9 cellular contexts compared by ENCODE assay signal in genomic region chr10:103758294-103758681, GRCh38.
A peak's percentile ranks its signal among the peaks of the same experiment; 100 is the strongest.
DNase-seq lines count a peak whose midpoint lies in the region; ATAC-seq, FAIRE-seq and TF ChIP-seq lines count a peak whose summit lies in the region.
"Had no signal": no experiment of that assay in that cellular context is flagged by ENCODE, and none has a peak within 500 bp of the region (broad histone marks: within the 10 kb centered on the region; RNA-seq: fewer than 3 reads in every experiment).

No MANE protein-coding gene starts in this region.

- no peak for TF ChIP-seq POLR2A in adrenal gland (IDR thresholded peaks at IDR 0.05)

- DNase-seq in activated T-cell treated with anti-CD3 and anti-CD28 coated beads, Interleukin-2, amount 50 U/mL, for 72 hours = no peak
- DNase-seq in activated T-cell treated with anti-CD3 and anti-CD28 coated beads, Interleukin-2, amount 50 U/mL, for 48 hours = no peak
- DNase-seq in adrenal gland (no peak), kidney (no peak), type B pancreatic cell (ENCODE audit: extremely low spot score, unreplicated experiment) (no peak), GF-D8 (lab: John Stamatoyannopoulos, UW) (no peak), NCI-H1930 (lab: John Stamatoyannopoulos, UW) (no peak), small intestine (no peak)
- DNase-seq: H7 had no signal

- no peaks in the 10 kb centered on the region for H3K36me3 Mint-ChIP-seq in activated T-cell treated with anti-CD3 and anti-CD28 coated beads, Interleukin-2, amount 50 U/mL, for 72 hours (ENCODE audit: insufficient read depth in 2 of 2)
- no peaks in the 10 kb centered on the region for H3K36me3 Mint-ChIP-seq in type B pancreatic cell

- peak; percentile 38 to 50 for ATAC-seq in activated T-cell treated with anti-CD3 and anti-CD28 coated beads, Interleukin-2, amount 50 U/mL, for 72 hours (replicated peaks in 1 of 2)

- 75 to 89% (median 88%) methylated on average over 2 of the region's 2 CpGs for WGBS in adrenal gland, 4 donors
- WGBS in small intestine, 3 donors = 77 to 84% (median 83%) methylated on average over 2 of the region's 2 CpGs

- no peak overlapping the region for H3K9ac ChIP-seq in kidney (ENCODE audit: low read length in 2 of 2)

- FAIRE-seq in kidney (lab: Jason Lieb, UNC) = no peak
- FAIRE-seq in small intestine (lab: Jason Lieb, UNC) = no peak

- H3K4me3 ChIP-seq in adrenal gland = no peak overlapping the region
- H3K4me3 ChIP-seq in kidney (ENCODE audit: low read length in 2 of 2) = no peak overlapping the region
- no peak overlapping the region for H3K4me3 ChIP-seq in small intestine (ENCODE audit: low read depth in 1 of 2, low read length in 2 of 2)

- H3K27ac Mint-ChIP-seq in activated T-cell treated with anti-CD3 and anti-CD28 coated beads, Interleukin-2, amount 50 U/mL, for 72 hours = no peak overlapping the region
- peak overlapping the region; percentile 29 for H3K27ac Mint-ChIP-seq in type B pancreatic cell

- H3K9me3 ChIP-seq in adrenal gland (replicated peaks in 1 of 3) (no peaks in the 10 kb centered on the region), kidney (ENCODE audit: control insufficient read depth in 1 of 2, low read length in 2 of 2) (no peaks in the 10 kb centered on the region), small intestine (ENCODE audit: control insufficient read depth, low read depth) (no peaks in the 10 kb centered on the region)

- H3K4me1 ChIP-seq in adrenal gland (replicated peaks in 1 of 2) (peaks cover 8 to 27% of the 10 kb centered on the region in 2 donors), kidney (ENCODE audit: control insufficient read depth in 1 of 2, insufficient read depth in 1 of 2, low read depth in 1 of 2, low read length in 2 of 2) (peaks cover 0 to 30% of the 10 kb centered on the region in 2 donors), small intestine (ENCODE audit: control insufficient read depth in 2 of 2, insufficient read depth in 1 of 2, low read depth in 1 of 2, low read length in 1 of 2) (peaks cover 3 to 14% of the 10 kb centered on the region in 2 donors)

- intact Hi-C loops in adrenal gland (cut with DNase I) = no loop called here
- intact Hi-C loops in kidney (cut with DNase I) = no loop called here

- H3K27me3 Mint-ChIP-seq in activated T-cell treated with anti-CD3 and anti-CD28 coated beads, Interleukin-2, amount 50 U/mL, for 72 hours (ENCODE audit: low read depth) = no peaks in the 10 kb centered on the region
- no peaks in the 10 kb centered on the region for H3K27me3 Mint-ChIP-seq in type B pancreatic cell

- TF ChIP-seq CTCF in adrenal gland (IDR thresholded peaks at IDR 0.05) = no peak
- TF ChIP-seq CTCF in kidney (IDR thresholded peaks at IDR 0.05; ENCODE audit: borderline replicate concordance, extremely low read depth, insufficient read depth) = no peak
- TF ChIP-seq CTCF in type B pancreatic cell (conservative IDR thresholded peaks at IDR 0.05) = no peak

- H3K4me1 Mint-ChIP-seq in activated T-cell treated with anti-CD3 and anti-CD28 coated beads, Interleukin-2, amount 50 U/mL, for 72 hours (ENCODE audit: low read depth) = peaks cover 38% of the 10 kb centered on the region
- peaks cover 42% of the 10 kb centered on the region for H3K4me1 Mint-ChIP-seq in type B pancreatic cell (ENCODE audit: unreplicated experiment)

- no peaks in the 10 kb centered on the region for H3K27me3 ChIP-seq in adrenal gland
- H3K27me3 ChIP-seq in small intestine (ENCODE audit: control insufficient read depth in 2 of 2, insufficient read depth in 2 of 2, low read length in 2 of 2) = no peaks in the 10 kb centered on the region

- peak overlapping the region; percentile 72 to 82 for H3K4me3 Mint-ChIP-seq in activated T-cell treated with anti-CD3 and anti-CD28 coated beads, Interleukin-2, amount 50 U/mL, for 72 hours
- H3K4me3 Mint-ChIP-seq in type B pancreatic cell = no peak overlapping the region

- no peaks in the 10 kb centered on the region for H3K36me3 ChIP-seq in adrenal gland (replicated peaks in 1 of 2)
- H3K36me3 ChIP-seq in kidney (ENCODE audit: control insufficient read depth in 1 of 2, insufficient read depth in 2 of 2, low read length in 2 of 2) = no peaks in the 10 kb centered on the region
- no peaks in the 10 kb centered on the region for H3K36me3 ChIP-seq in small intestine (ENCODE audit: control insufficient read depth in 2 of 2, insufficient read depth in 2 of 2, low read length in 2 of 2)

- no peaks in the 10 kb centered on the region for H3K9me3 Mint-ChIP-seq in activated T-cell treated with anti-CD3 and anti-CD28 coated beads, Interleukin-2, amount 50 U/mL, for 72 hours
- H3K9me3 Mint-ChIP-seq in type B pancreatic cell = no peaks in the 10 kb centered on the region

- H3K27ac ChIP-seq in adrenal gland (peak overlapping the region in 3 of 5 donors; percentile 1 to 85 (median 74)), kidney (ENCODE audit: low read depth in 2 of 2, low read length in 2 of 2) (peak overlapping the region; percentile 51 to 74), small intestine (ENCODE audit: low read depth in 1 of 2, low read length in 1 of 2) (peak overlapping the region in 1 of 2 donors; percentile 76)
